Comparison of ENCODE assay signal across 8 cellular contexts in the genomic region with DNA sequence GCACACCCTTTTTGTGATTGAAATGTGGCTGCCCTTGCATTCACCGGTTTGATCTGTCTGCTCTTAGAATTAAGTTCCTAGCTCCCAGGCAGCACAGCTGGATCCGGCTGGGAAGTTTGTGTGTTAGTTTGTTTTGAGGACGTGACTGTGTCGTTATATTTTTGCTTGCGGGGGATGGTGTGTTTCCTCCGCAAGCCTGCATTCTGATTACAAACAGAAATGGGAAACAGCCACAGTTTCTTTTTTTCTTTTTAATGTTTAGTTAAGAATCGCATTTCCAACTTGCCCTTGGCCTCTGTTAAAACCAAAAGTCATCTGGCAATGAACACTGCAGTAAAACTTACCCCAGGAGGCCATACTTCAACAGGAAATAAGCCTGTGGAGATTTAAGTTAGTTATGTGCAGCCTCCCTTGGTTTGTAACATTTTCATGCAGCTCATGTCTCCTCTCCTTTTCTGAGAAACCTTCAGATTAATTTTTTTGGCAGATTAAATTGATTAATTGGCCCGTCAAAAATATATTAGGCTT. TPM values are rescaled to one million over a fixed set of nuclear protein-coding genes. Genes with fewer than 3 reads are reported as not detected.
A peak's percentile ranks its signal among the peaks of the same experiment; 100 is the strongest.
DNase-seq lines count a peak whose midpoint lies in the region; ATAC-seq and TF ChIP-seq lines count a peak whose summit lies in the region.

No MANE protein-coding gene starts in this region.

- no peaks in the 10 kb centered on the region for H3K36me3 ChIP-seq in stomach

- H3K4me1 Mint-ChIP-seq in brain: peaks cover 47% of the 10 kb centered on the region

- H3K27me3 Mint-ChIP-seq in brain: peaks cover 4% of the 10 kb centered on the region

- no peaks in the 10 kb centered on the region for H3K9me3 ChIP-seq in stomach

- peak overlapping the region; percentile 78 for H3K4me3 ChIP-seq in LNCaP clone FGC (ENCODE audit: low read depth, low read length)
- peak overlapping the region; percentile 76 to 98 (median 92) for H3K4me3 ChIP-seq in stomach

- WGBS in stomach, 5 donors: 0 to 1% (median 0%) methylated on average over 8 of the region's 8 CpGs

- TF ChIP-seq CTCF in LNCaP clone FGC (IDR thresholded peaks at IDR 0.05; ENCODE audit: control insufficient read depth, extremely low read depth, insufficient read depth) (no peak), brain (conservative IDR thresholded peaks at IDR 0.05) (no peak), stomach (IDR thresholded peaks at IDR 0.05) (no peak)

- TF ChIP-seq POLR2A in stomach (IDR thresholded peaks at IDR 0.05): no peak

- peaks cover 21 to 52% (median 40%) of the 10 kb centered on the region in 4 donors for H3K4me1 ChIP-seq in stomach

- peak overlapping the region; percentile 95 to 99 (median 96) for H3K4me3 Mint-ChIP-seq in brain

- H3K9me3 Mint-ChIP-seq in brain: no peaks in the 10 kb centered on the region

- intact Hi-C loops in stomach (cut with DNase I; ENCODE audit: low total_unique reads): no loop called here

- ATAC-seq in GM18517 (IDR thresholded peaks at IDR 0.05; ENCODE audit: unreplicated experiment): no peak

- no peak for TF ChIP-seq EP300 in stomach (IDR thresholded peaks at IDR 0.05)

- peak overlapping the region; percentile 94 to 99 (median 96) for H3K27ac ChIP-seq in stomach

- H3K27me3 ChIP-seq in stomach: no peaks in the 10 kb centered on the region

- peak; percentile 35 for DNase-seq in NCI-H146 (lab: John Stamatoyannopoulos, UW)
- DNase-seq in NCI-H146 treated with DMSO at 0.1 percent for 48 hours (lab: John Stamatoyannopoulos, UW; ENCODE audit: unreplicated experiment): no peak
- DNase-seq in LNCaP clone FGC (ENCODE audit: low read depth): no peak
- DNase-seq in kidney glomerular epithelial cell (lab: John Stamatoyannopoulos, UW): peak; percentile 24
- DNase-seq in stomach: peak; percentile 50
- no peak for DNase-seq in SHP77 treated with DMSO at 0.1 percent for 48 hours (lab: John Stamatoyannopoulos, UW)

- peak overlapping the region; percentile 72 to 93 (median 83) for H3K27ac Mint-ChIP-seq in brain

- no peaks in the 10 kb centered on the region for H3K36me3 Mint-ChIP-seq in brain

RNA-seq across cellular contexts. Expression of gene TMOD3, which starts 0.9 kb away (rescaled TPM):
- polyA plus RNA-seq in brain (ENCODE audit: insufficient read depth, low read depth, low replicate concordance): 11.0 TPM
- 10 to 100 TPM; 12.1 to 64.3 (median 28.8) TPM for total RNA-seq in stomach
- polyA plus RNA-seq in stomach: 10 to 100 TPM; 10.1 to 14.5 (median 11.4) TPM

Comparison
In these comparisons a context has a peak if more than half of its experiments do, and no peak if none do; other contexts are left out.
1. DNase-seq: peak in NCI-H146 (single experiment), kidney glomerular epithelial cell (single experiment) and stomach (single experiment); none in NCI-H146 treated with DMSO at 0.1 percent for 48 hours (single experiment), LNCaP clone FGC (single experiment) and SHP77 treated with DMSO at 0.1 percent for 48 hours (single experiment).